ENCODE assay signal across 25 cellular contexts in genomic region chr9:115098226-115098965, GRCh38. TPM values are rescaled to one million over a fixed set of nuclear protein-coding genes. Genes with fewer than 3 reads are reported as not detected.
DNase-seq lines count a peak whose midpoint lies in the region; ATAC-seq, FAIRE-seq and TF ChIP-seq lines count a peak whose summit lies in the region.
"Had no signal": no experiment of that assay in that cellular context is flagged by ENCODE, and none has a peak within 500 bp of the region (broad histone marks: within the 10 kb centered on the region; RNA-seq: fewer than 3 reads in every experiment).

No MANE protein-coding gene starts in this region.

- no peak overlapping the region for H3K9ac ChIP-seq in liver (ENCODE audit: low read depth in 1 of 2, low read length in 2 of 2)
- no peak overlapping the region for H3K9ac ChIP-seq in HepG2 (ENCODE audit: insufficient read depth, low read depth, low read length)
- H3K9ac ChIP-seq in rectal smooth muscle tissue (ENCODE audit: low read length) = no peak overlapping the region

- DNase-seq in HepG2 (ENCODE audit: low spot score) = no peak
- DNase-seq in kidney glomerular epithelial cell (lab: John Stamatoyannopoulos, UW) = peak; percentile 73
- no peak for DNase-seq in HFFc6
- no peak for DNase-seq in dorsolateral prefrontal cortex
- DNase-seq in NCI-H446 treated with DMSO at 0.1 percent for 48 hours (lab: John Stamatoyannopoulos, UW) = no peak
- DNase-seq in GM12891 (ENCODE audit: insufficient read length, low spot score) = no peak
- DNase-seq: activated B cell treated with CpG ODN at 0.5 μM for 24 hours; activated CD8-positive, alpha-beta T cell treated with anti-CD3 and anti-CD28 coated beads, Interleukin-2, amount 10 ng/mL, durations not matched to agents 7 days and 5 days; activated T-cell treated with anti-CD3 and anti-CD28 coated beads, Interleukin-2, amount 50 U/mL, for 4 hours; C1 segment of cervical spinal cord; DMS 273 treated with DMSO at 0.1 percent for 48 hours; Karpas-422; kidney; NCI-H1092; NCI-H2107; NCI-H82; occipital lobe; PC-3; small intestine; stimulated activated CD4-positive, alpha-beta T cell treated with anti-CD3 and anti-CD28 coated beads, Interleukin-4, amount 100 ng/mL, for 24 hours had no signal

- no peak overlapping the region for H3K4me3 Mint-ChIP-seq in HFFc6
- H3K4me3 Mint-ChIP-seq: activated B cell treated with CpG ODN at 0.5 μM for 24 hours; activated CD8-positive, alpha-beta T cell treated with anti-CD3 and anti-CD28 coated beads, Interleukin-2, amount 10 ng/mL, durations not matched to agents 7 days and 5 days; activated naive CD8-positive, alpha-beta T cell; activated T-cell treated with anti-CD3 and anti-CD28 coated beads, Interleukin-2, amount 50 U/mL, for 4 hours; T-helper 2 cell treated with Interferon-gamma antibody and Interleukin-4, amounts not matched to agents 5 μg/mL and 100 μg/mL, for 36 hours had no signal

- no peak for TF ChIP-seq CTCF in liver (IDR thresholded peaks at IDR 0.05; ENCODE audit: low read depth, low read length, missing input control)
- no peak for TF ChIP-seq CTCF in HepG2 (CRISPR knock-in tag; IDR thresholded peaks at IDR 0.05)
- TF ChIP-seq CTCF in HFFc6 (IDR thresholded peaks at IDR 0.05) = no peak
- no peak for TF ChIP-seq CTCF in dorsolateral prefrontal cortex (IDR thresholded peaks at IDR 0.05 in 54 of 56, conservative IDR thresholded peaks at IDR 0.05 in 2 of 56; ENCODE audit: low read depth in 1 of 56, partially characterized antibody in 56 of 56)

- H3K4me1 ChIP-seq in liver (ENCODE audit: control insufficient read depth in 4 of 4, insufficient read depth in 4 of 4, low read length in 3 of 4) = peaks cover 0 to 11% (median 6%) of the 10 kb centered on the region in 4 donors
- H3K4me1 ChIP-seq in HepG2 (ENCODE audit: insufficient read depth, low read length) = no peaks in the 10 kb centered on the region
- peaks cover 49% of the 10 kb centered on the region for H3K4me1 ChIP-seq in rectal smooth muscle tissue (ENCODE audit: control insufficient read depth, insufficient read depth, low read length)

- TF ChIP-seq EP300 in HepG2 (IDR thresholded peaks at IDR 0.05; ENCODE audit: low read depth in 2 of 2, low read length in 2 of 2) (no peak), HepG2 (CRISPR knock-in tag; IDR thresholded peaks at IDR 0.05; ENCODE audit: borderline replicate concordance) (no peak)

- H3K36me3 ChIP-seq in liver (ENCODE audit: control insufficient read depth in 4 of 4, insufficient read depth in 3 of 4, low read depth in 1 of 4, low read length in 3 of 4) (no peaks in the 10 kb centered on the region), HepG2 (replicated peaks in 1 of 2; ENCODE audit: control insufficient read depth in 1 of 2, insufficient read depth in 2 of 2, low read length in 2 of 2) (no peaks in the 10 kb centered on the region), rectal smooth muscle tissue (ENCODE audit: control insufficient read depth, insufficient read depth, low read length) (no peaks in the 10 kb centered on the region)

- H3K79me2 ChIP-seq in HepG2 (ENCODE audit: insufficient read depth, low read length) = no peaks in the 10 kb centered on the region
- H3K79me2 ChIP-seq: hepatocyte had no signal

- peaks cover 22% of the 10 kb centered on the region for H3K4me1 Mint-ChIP-seq in HFFc6 (ENCODE audit: low read depth)
- H3K4me1 Mint-ChIP-seq: activated B cell treated with CpG ODN at 0.5 μM for 24 hours had no signal

- in situ Hi-C loops in HepG2 (cut with HindIII; ENCODE audit: extremely low pct_ligation_motif_present, low pct_unique_long_range_greater_than_20kb) = no loop called here

- H3K27me3 ChIP-seq in liver (ENCODE audit: control insufficient read depth in 4 of 4, insufficient read depth in 4 of 4, low read length in 3 of 4) = peaks cover 0 to 2% (median 0%) of the 10 kb centered on the region in 4 donors
- no peaks in the 10 kb centered on the region for H3K27me3 ChIP-seq in HepG2 (ENCODE audit: control insufficient read depth in 1 of 2, insufficient read depth in 2 of 2, low read length in 2 of 2)
- no peaks in the 10 kb centered on the region for H3K27me3 ChIP-seq in rectal smooth muscle tissue (ENCODE audit: control insufficient read depth, insufficient read depth, low read length)
- H3K27me3 ChIP-seq in dorsolateral prefrontal cortex = peaks cover 0 to 3% (median 0%) of the 10 kb centered on the region in 45 donors
- H3K27me3 ChIP-seq: hepatocyte had no signal

- POLR2A ChIA-PET in HepG2 (lab: Yijun Ruan, JAX) = no interaction called here

- no peak overlapping the region for H2AFZ ChIP-seq in HepG2 (ENCODE audit: low read length)
- H2AFZ ChIP-seq: hepatocyte had no signal

- TF ChIP-seq RAD21 in liver (IDR thresholded peaks at IDR 0.05) (peak in 1 of 2 donors; percentile 22), HepG2 (CRISPR knock-in tag; IDR thresholded peaks at IDR 0.05) (no peak)

- TF ChIP-seq POLR2A in HepG2 (IDR thresholded peaks at IDR 0.05; ENCODE audit: insufficient read depth in 1 of 2, low read depth in 2 of 2, low read length in 2 of 2) (no peak), GM12891 (IDR thresholded peaks at IDR 0.05; ENCODE audit: low read depth, low read length) (no peak)

- H3K9me3 ChIP-seq in liver (ENCODE audit: control insufficient read depth in 4 of 4, low read length in 3 of 4) (no peaks in the 10 kb centered on the region), HepG2 (ENCODE audit: low read length) (no peaks in the 10 kb centered on the region)

- no peak overlapping the region for H3K4me2 ChIP-seq in HepG2 (ENCODE audit: low read depth, low read length)
- H3K4me2 ChIP-seq: hepatocyte had no signal

- no TSS peak for BruUV-seq in HepG2 (replicated peaks; lab: Mats Ljungman, UMichigan)

- 43% methylated on average over 5 of the region's 5 CpGs for WGBS in liver
- WGBS in HepG2 (ENCODE audit: low lambda C conversion rate) = 2% methylated on average over 5 of the region's 5 CpGs

- no peaks in the 10 kb centered on the region for H4K20me1 ChIP-seq in HepG2 (ENCODE audit: insufficient read depth, low read length)

- H3K27ac ChIP-seq in liver (ENCODE audit: low read depth in 1 of 2, low read length in 2 of 2) (peak overlapping the region; percentile 9 to 38), HepG2 (ENCODE audit: extremely low read length, insufficient read depth, low read length) (no peak overlapping the region), rectal smooth muscle tissue (ENCODE audit: low read depth, low read length) (peak overlapping the region; percentile 77), dorsolateral prefrontal cortex (no peak overlapping the region)
- H3K27ac ChIP-seq: hepatocyte had no signal

- peaks cover 25% of the 10 kb centered on the region for H3K36me3 Mint-ChIP-seq in HFFc6 (ENCODE audit: low read depth)
- H3K36me3 Mint-ChIP-seq: activated naive CD8-positive, alpha-beta T cell had no signal

- no peaks in the 10 kb centered on the region for H3K27me3 Mint-ChIP-seq in HFFc6 (ENCODE audit: insufficient read depth)

- H3K4me3 ChIP-seq in liver (ENCODE audit: low read depth in 1 of 3, low read length in 3 of 3) (no peak overlapping the region), HepG2 (replicated peaks in 1 of 3; ENCODE audit: insufficient read depth in 1 of 3, low read depth in 2 of 3, low read length in 3 of 3) (no peak overlapping the region), rectal smooth muscle tissue (ENCODE audit: low read length) (no peak overlapping the region), dorsolateral prefrontal cortex (no peak overlapping the region)
- H3K4me3 ChIP-seq: hepatocyte had no signal

- H3K27ac Mint-ChIP-seq in HFFc6 = no peak overlapping the region
- H3K27ac Mint-ChIP-seq: activated B cell treated with CpG ODN at 0.5 μM for 24 hours; activated CD8-positive, alpha-beta T cell treated with anti-CD3 and anti-CD28 coated beads, Interleukin-2, amount 10 ng/mL, durations not matched to agents 7 days and 5 days; activated naive CD8-positive, alpha-beta T cell; T-helper 2 cell treated with Interferon-gamma antibody and Interleukin-4, amounts not matched to agents 5 μg/mL and 100 μg/mL, for 36 hours had no signal

- ATAC-seq in HepG2 = no peak
- ATAC-seq: activated CD8-positive, alpha-beta T cell treated with anti-CD3 and anti-CD28 coated beads, Interleukin-2, amount 10 ng/mL, durations not matched to agents 7 days and 5 days; activated T-cell treated with anti-CD3 and anti-CD28 coated beads, Interleukin-2, amount 50 U/mL, for 4 hours; PC-3 had no signal

- intact Hi-C loops in HepG2 (cut with micrococcal nuclease; ENCODE audit: unreplicated experiment) (no loop called here), dorsolateral prefrontal cortex (cut with DNase I) (no loop called here)

- FAIRE-seq in HepG2 (lab: Jason Lieb, UNC) (no peak), GM12891 (lab: Jason Lieb, UNC) (no peak)
- FAIRE-seq: kidney, small intestine had no signal

- CTCF ChIA-PET in HepG2 (lab: Yijun Ruan, JAX; ENCODE audit: low intra/inter-chr PET ratio, low total read pairs) = no interaction called here

- H3K9me3 Mint-ChIP-seq in HFFc6 = no peaks in the 10 kb centered on the region
- H3K9me3 Mint-ChIP-seq: activated T-cell treated with anti-CD3 and anti-CD28 coated beads, Interleukin-2, amount 50 U/mL, for 4 hours; T-helper 2 cell treated with Interferon-gamma antibody and Interleukin-4, amounts not matched to agents 5 μg/mL and 100 μg/mL, for 36 hours had no signal

RNA-seq across cellular contexts. Expression of gene TNC, which starts 19.6 kb away (rescaled TPM):
- total RNA-seq in liver (1 to 10 TPM; 1.7 to 6.3 TPM), HepG2 (2016; rRNA removed; fragmentation: Illumina TruSeq; extraction: Trizol) (not detected in 2 replicates), dorsolateral prefrontal cortex (10 to 100 TPM in 67 of 120 experiments, 1 to 10 TPM in 53; 1.8 to 52.1 (median 11.5) TPM)
- polyA plus RNA-seq in liver (1 to 10 TPM in 1 of 2 donors, under 1 TPM in 1; 0.19 to 1.9 TPM), HepG2 (2011; rRNA removed) (not detected in 2 replicates)
- not detected in 2 replicates for total RNA-seq in HepG2 (2016; cell fraction: cytosol; rRNA removed; fragmentation: Illumina TruSeq; extraction: Trizol; ENCODE audit: low read depth)
- total RNA-seq in HepG2 (2016; cell fraction: insoluble cytoplasmic fraction; rRNA removed; fragmentation: Illumina TruSeq; extraction: Trizol) = not detected in 2 replicates
- not detected in 2 replicates for total RNA-seq in HepG2 (2016; cell fraction: membrane; rRNA removed; fragmentation: Illumina TruSeq; extraction: Trizol)
- total RNA-seq in HepG2 (2016; cell fraction: nucleus; rRNA removed; fragmentation: Illumina TruSeq; extraction: Trizol) = not detected in 2 replicates
- polyA plus RNA-seq in HepG2 (2011; cell fraction: cytosol; rRNA removed) = not detected in 2 replicates
- not detected in 2 replicates for polyA plus RNA-seq in HepG2 (2011; cell fraction: nucleus; rRNA removed)
- polyA plus RNA-seq in HepG2 (2012) = not detected in 2 replicates
- polyA plus RNA-seq in HepG2 (2016; cell fraction: cytosol; fragmentation: Illumina TruSeq; extraction: Trizol; ENCODE audit: low read depth) = not detected in 2 replicates
- not detected in 2 replicates for polyA plus RNA-seq in HepG2 (2016; cell fraction: insoluble cytoplasmic fraction; fragmentation: Illumina TruSeq; extraction: Trizol; ENCODE audit: low read depth)
- polyA plus RNA-seq in HepG2 (2016; cell fraction: membrane; fragmentation: Illumina TruSeq; extraction: Trizol; ENCODE audit: low read depth) = not detected in 2 replicates
- polyA plus RNA-seq in HepG2 (2016; cell fraction: nucleus; fragmentation: Illumina TruSeq; extraction: Trizol; ENCODE audit: insufficient read depth, low read depth) = not detected in 2 replicates
- 0.09 TPM in 1 of 2 replicates, not detected in the other for polyA minus RNA-seq in HepG2 (2011; rRNA and poly(A)+ RNA removed; ENCODE audit: low replicate concordance)
- not detected in 2 replicates for polyA minus RNA-seq in HepG2 (2011; cell fraction: cytosol; rRNA and poly(A)+ RNA removed)
- not detected in 2 replicates for polyA minus RNA-seq in HepG2 (2011; cell fraction: nucleus; rRNA and poly(A)+ RNA removed)
- 10 to 100 TPM; 51.6 to 86.3 (median 70.4) TPM for total RNA-seq in HFFc6 (2021; fragmentation: NEBNext Ultra II Directional; extraction: Animal tissue kit (Norgen Biotek cat#: 25700))
- 1.1 TPM for polyA plus RNA-seq in GM12891 (2012; ENCODE audit: low read depth, missing spikeins)
- total RNA-seq: activated B cell treated with CpG ODN at 0.5 μM for 24 hours; activated CD8-positive, alpha-beta T cell treated with anti-CD3 and anti-CD28 coated beads, Interleukin-2, amount 10 ng/mL, durations not matched to agents 7 days and 5 days had no signal

Comparison
In these comparisons a context has a peak if more than half of its experiments do, and no peak if none do; other contexts are left out.
1. H3K27ac ChIP-seq: peak in liver (2 of 2) and rectal smooth muscle tissue (single experiment); none in HepG2 (single experiment) and dorsolateral prefrontal cortex (0 of 59).